In the genomic region with DNA sequence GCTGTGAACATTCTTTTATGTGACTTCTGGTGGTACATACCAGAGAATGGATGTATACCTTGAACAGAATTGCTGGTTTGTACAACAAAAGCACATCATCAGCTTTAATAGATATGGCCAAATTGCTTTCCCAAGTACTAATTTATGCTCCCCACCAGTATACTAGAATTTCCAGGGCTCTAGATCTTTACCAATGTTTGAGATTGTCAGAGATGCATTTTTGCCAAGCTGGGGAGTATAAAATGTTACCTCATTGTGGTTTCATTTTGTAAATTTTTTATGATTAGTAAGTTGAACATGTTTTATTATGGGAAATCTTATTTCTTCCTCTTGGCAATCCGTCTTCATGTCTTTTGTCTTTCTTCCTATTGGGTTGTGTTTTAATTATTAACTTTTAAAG, we compare ENCODE assay signal across 15 cellular contexts.
"Had no signal": no experiment of that assay in that cellular context is flagged by ENCODE, and none has a peak within 500 bp of the region (broad histone marks: within the 10 kb centered on the region; RNA-seq: fewer than 3 reads in every experiment).

No MANE protein-coding gene starts in this region.

- H3K27me3 Mint-ChIP-seq: stimulated activated memory B cell treated with anti-CD40 and anti-IgM and Interleukin-4, amounts not matched to agents 10 μg/mL and 1 μg/mL and 100 μg/mL, for 72 hours had no signal

- H3K27ac ChIP-seq: psoas muscle, right lobe of liver, spleen, tibial nerve had no signal

- ATAC-seq: natural killer cell; psoas muscle; right lobe of liver; stimulated activated memory B cell treated with anti-CD40 and anti-IgM and Interleukin-4, amounts not matched to agents 10 μg/mL and 1 μg/mL and 100 μg/mL, for 72 hours; T-helper 17 cell had no signal

- H3K27ac Mint-ChIP-seq: activated CD4-positive, alpha-beta T cell treated with anti-CD3 and anti-CD28 coated beads, Interleukin-2, amount 10 ng/mL, durations not matched to agents 7 days and 5 days; activated naive CD4-positive, alpha-beta T cell treated with anti-CD3 and anti-CD28 coated beads for 36 hours; endodermal cell; natural killer cell; stimulated activated memory B cell treated with anti-CD40 and anti-IgM and Interleukin-4, amounts not matched to agents 10 μg/mL and 1 μg/mL and 100 μg/mL, for 72 hours; T-helper 17 cell had no signal

- H3K4me3 Mint-ChIP-seq: activated CD4-positive, alpha-beta T cell treated with anti-CD3 and anti-CD28 coated beads, Interleukin-2, amount 10 ng/mL, durations not matched to agents 7 days and 5 days; activated naive CD4-positive, alpha-beta T cell treated with anti-CD3 and anti-CD28 coated beads for 36 hours; endodermal cell; natural killer cell; stimulated activated memory B cell treated with anti-CD40 and anti-IgM and Interleukin-4, amounts not matched to agents 10 μg/mL and 1 μg/mL and 100 μg/mL, for 72 hours; T-helper 17 cell had no signal

- H3K9me3 Mint-ChIP-seq: activated CD4-positive, alpha-beta T cell treated with anti-CD3 and anti-CD28 coated beads, Interleukin-2, amount 10 ng/mL, durations not matched to agents 7 days and 5 days; activated naive CD4-positive, alpha-beta T cell treated with anti-CD3 and anti-CD28 coated beads for 36 hours; endodermal cell; stimulated activated memory B cell treated with anti-CD40 and anti-IgM and Interleukin-4, amounts not matched to agents 10 μg/mL and 1 μg/mL and 100 μg/mL, for 72 hours had no signal

- H3K9me3 ChIP-seq: psoas muscle, right lobe of liver, spleen, tibial nerve had no signal

- H3K4me1 ChIP-seq: psoas muscle, right lobe of liver, spleen, tibial nerve had no signal

- H3K36me3 Mint-ChIP-seq: natural killer cell; stimulated activated memory B cell treated with anti-CD40 and anti-IgM and Interleukin-4, amounts not matched to agents 10 μg/mL and 1 μg/mL and 100 μg/mL, for 72 hours had no signal

- H3K4me3 ChIP-seq: psoas muscle, right lobe of liver, spleen, tibial nerve had no signal

- H3K27me3 ChIP-seq: right lobe of liver, spleen, tibial nerve had no signal

- DNase-seq: activated CD4-positive, alpha-beta T cell treated with anti-CD3 and anti-CD28 coated beads, Interleukin-2, amount 10 ng/mL, durations not matched to agents 7 days and 5 days; activated CD4-positive, CD25-positive, alpha-beta regulatory T cell; activated CD8-positive, alpha-beta memory T cell treated with anti-CD3 and anti-CD28 coated beads for 24 hours; activated naive CD4-positive, alpha-beta T cell treated with anti-CD3 and anti-CD28 coated beads for 36 hours; glutamatergic neuron; natural killer cell; nucleus accumbens; psoas muscle; right lobe of liver; spleen; stimulated activated CD4-positive, alpha-beta T cell treated with anti-CD3 and anti-CD28 coated beads, Interleukin-1b, Interleukin-23, amount 100 ng/mL, for 48 hours; T-helper 17 cell had no signal

- H3K4me1 Mint-ChIP-seq: activated CD4-positive, alpha-beta T cell treated with anti-CD3 and anti-CD28 coated beads, Interleukin-2, amount 10 ng/mL, durations not matched to agents 7 days and 5 days; endodermal cell; natural killer cell; stimulated activated memory B cell treated with anti-CD40 and anti-IgM and Interleukin-4, amounts not matched to agents 10 μg/mL and 1 μg/mL and 100 μg/mL, for 72 hours had no signal

- H3K36me3 ChIP-seq: right lobe of liver, spleen, tibial nerve had no signal
